Comparison of ENCODE assay signal across 20 cellular contexts in genomic region chr5:76332620-76333170, GRCh38.
DNase-seq lines count a peak whose midpoint lies in the region; ATAC-seq and TF ChIP-seq lines count a peak whose summit lies in the region.
"Had no signal": no experiment of that assay in that cellular context is flagged by ENCODE, and none has a peak within 500 bp of the region (broad histone marks: within the 10 kb centered on the region; RNA-seq: fewer than 3 reads in every experiment).

No MANE protein-coding gene starts in this region.

- peak overlapping the region; percentile 4 for H3K27ac Mint-ChIP-seq in activated T-cell treated with anti-CD3 and anti-CD28 coated beads, Interleukin-2, amount 50 U/mL, for 24 hours
- no peak overlapping the region for H3K27ac Mint-ChIP-seq in central memory CD8-positive, alpha-beta T cell (ENCODE audit: low read depth)
- H3K27ac Mint-ChIP-seq: dendritic cell treated with granulocyte-macrophage colony-stimulating factor and Interleukin-4, amounts not matched to agents 40 ng/mL and 50 ng/mL, for 4 days had no signal

- peaks cover 45% of the 10 kb centered on the region for H3K4me1 Mint-ChIP-seq in activated T-cell treated with anti-CD3 and anti-CD28 coated beads, Interleukin-2, amount 50 U/mL, for 24 hours (ENCODE audit: low read depth)
- peaks cover 55% of the 10 kb centered on the region for H3K4me1 Mint-ChIP-seq in central memory CD8-positive, alpha-beta T cell

- no peaks in the 10 kb centered on the region for H3K27me3 Mint-ChIP-seq in activated T-cell treated with anti-CD3 and anti-CD28 coated beads, Interleukin-2, amount 50 U/mL, for 24 hours
- H3K27me3 Mint-ChIP-seq in central memory CD8-positive, alpha-beta T cell, result no peaks in the 10 kb centered on the region
- H3K27me3 Mint-ChIP-seq: dendritic cell treated with granulocyte-macrophage colony-stimulating factor and Interleukin-4, amounts not matched to agents 40 ng/mL and 50 ng/mL, for 4 days had no signal

- DNase-seq in activated T-cell treated with anti-CD3 and anti-CD28 coated beads, Interleukin-2, amount 50 U/mL, for 24 hours, result no peak
- no peak for DNase-seq in activated T-cell treated with anti-CD3 and anti-CD28 coated beads, Interleukin-2, amount 50 U/mL, for 48 hours
- DNase-seq in HuH-7 (ENCODE audit: low spot score) (peak; percentile 26), renal cortical epithelial cell (ENCODE audit: low read depth) (peak; percentile 25), GM13977 (ENCODE audit: low spot score) (no peak), hypothalamus (lab: John Stamatoyannopoulos, UW) (no peak), right atrium auricular region (ENCODE audit: low spot score) (no peak)
- DNase-seq in central memory CD8-positive, alpha-beta T cell (ENCODE audit: low spot score in 2 of 2), result no peak
- DNase-seq: activated naive CD4-positive, alpha-beta T cell; anterior cingulate cortex; heart right ventricle; left ventricle myocardium inferior; NCI-H1105; NCI-H2029 treated with DMSO at 0.1 percent for 48 hours; SHP77 treated with DMSO at 0.1 percent for 48 hours; sigmoid colon; T-helper 2 cell had no signal

- H3K4me3 ChIP-seq in right atrium auricular region, result no peak overlapping the region
- H3K4me3 ChIP-seq: BLaER1 treated with 17β-estradiol and CSF1 and Interleukin-3, amounts not matched to agents 10 nM and 100 nM; heart right ventricle; left ventricle myocardium inferior; sigmoid colon; thoracic aorta had no signal

- H3K4me3 Mint-ChIP-seq in activated T-cell treated with anti-CD3 and anti-CD28 coated beads, Interleukin-2, amount 50 U/mL, for 24 hours, result no peak overlapping the region
- peak overlapping the region; percentile 16 for H3K4me3 Mint-ChIP-seq in central memory CD8-positive, alpha-beta T cell
- H3K4me3 Mint-ChIP-seq: dendritic cell treated with granulocyte-macrophage colony-stimulating factor and Interleukin-4, amounts not matched to agents 40 ng/mL and 50 ng/mL, for 4 days had no signal

- H3K36me3 Mint-ChIP-seq in activated T-cell treated with anti-CD3 and anti-CD28 coated beads, Interleukin-2, amount 50 U/mL, for 24 hours (ENCODE audit: low read depth), result no peaks in the 10 kb centered on the region
- peaks cover 5% of the 10 kb centered on the region for H3K36me3 Mint-ChIP-seq in central memory CD8-positive, alpha-beta T cell (ENCODE audit: insufficient read depth)

- H3K27ac ChIP-seq in right atrium auricular region, result no peak overlapping the region
- H3K27ac ChIP-seq: BLaER1 treated with 17β-estradiol and CSF1 and Interleukin-3, amounts not matched to agents 10 nM and 100 nM; left ventricle myocardium inferior; sigmoid colon; thoracic aorta had no signal

- no peaks in the 10 kb centered on the region for H3K36me3 ChIP-seq in right atrium auricular region
- H3K36me3 ChIP-seq: BLaER1 treated with 17β-estradiol and CSF1 and Interleukin-3, amounts not matched to agents 10 nM and 100 nM; heart right ventricle; left ventricle myocardium inferior; sigmoid colon; thoracic aorta had no signal

- no peak for TF ChIP-seq CTCF in GM13977 (IDR thresholded peaks at IDR 0.05; ENCODE audit: extremely low read depth, insufficient read depth, missing control alignments)
- TF ChIP-seq CTCF in right atrium auricular region (IDR thresholded peaks at IDR 0.05), result no peak

- in situ Hi-C loops in GM13977 (cut with MboI; ENCODE audit: low pct_unique_long_range_greater_than_20kb, low sequenced_read_pairs, unreplicated experiment), result no loop called here

- no peaks in the 10 kb centered on the region for H3K9me3 Mint-ChIP-seq in activated T-cell treated with anti-CD3 and anti-CD28 coated beads, Interleukin-2, amount 50 U/mL, for 24 hours
- no peaks in the 10 kb centered on the region for H3K9me3 Mint-ChIP-seq in central memory CD8-positive, alpha-beta T cell
- H3K9me3 Mint-ChIP-seq: dendritic cell treated with granulocyte-macrophage colony-stimulating factor and Interleukin-4, amounts not matched to agents 40 ng/mL and 50 ng/mL, for 4 days had no signal

- no peaks in the 10 kb centered on the region for H3K9me3 ChIP-seq in right atrium auricular region
- H3K9me3 ChIP-seq: heart right ventricle, left ventricle myocardium inferior, sigmoid colon, thoracic aorta had no signal

- no peak for ATAC-seq in central memory CD8-positive, alpha-beta T cell (replicated peaks; ENCODE audit: extremely low read depth, poor library complexity, severe bottlenecking)

- H3K27me3 ChIP-seq in right atrium auricular region, result no peaks in the 10 kb centered on the region
- H3K27me3 ChIP-seq: BLaER1 treated with 17β-estradiol and CSF1 and Interleukin-3, amounts not matched to agents 10 nM and 100 nM; heart right ventricle; sigmoid colon had no signal

- no peaks in the 10 kb centered on the region for H3K4me1 ChIP-seq in right atrium auricular region
- H3K4me1 ChIP-seq: sigmoid colon had no signal

Comparison
In these comparisons a context has a peak if more than half of its experiments do, and no peak if none do; other contexts are left out.
1. DNase-seq: peak in HuH-7 (single experiment) and renal cortical epithelial cell (single experiment); none in activated T-cell treated with anti-CD3 and anti-CD28 coated beads, Interleukin-2, amount 50 U/mL, for 24 hours (single experiment), activated T-cell treated with anti-CD3 and anti-CD28 coated beads, Interleukin-2, amount 50 U/mL, for 48 hours (0 of 2), central memory CD8-positive, alpha-beta T cell (0 of 2), GM13977 (single experiment), hypothalamus (0 of 51) and right atrium auricular region (single experiment).